ENCODE assay signal across 8 cellular contexts in genomic region chr1:209784276-209785169, GRCh38. TPM values are rescaled to one million over a fixed set of nuclear protein-coding genes. Genes with fewer than 3 reads are reported as not detected.
A peak's percentile ranks its signal among the peaks of the same experiment; 100 is the strongest.
DNase-seq lines count a peak whose midpoint lies in the region; FAIRE-seq and TF ChIP-seq lines count a peak whose summit lies in the region.

Gene C1orf74, minus strand, starts transcription at chr1:209784559. Its CDS starts 925 bp downstream, at chr1:209783634.

- H3K4me3 ChIP-seq in MM.1S (ENCODE audit: low read length) (peak within 1 kb of the TSS; percentile 74), fibroblast of villous mesenchyme (ENCODE audit: low read depth, low read length) (peak within 1 kb of the TSS; percentile 94)

- peak within 1 kb of the TSS; percentile 56 for H3K27ac ChIP-seq in MM.1S (ENCODE audit: low read length)

- H3K9ac ChIP-seq in MM.1S (ENCODE audit: low read length), result peak within 1 kb of the TSS; percentile 84

- FAIRE-seq in G401.6 (lab: Jason Lieb, UNC), result peak; percentile 98

- H3K9me3 ChIP-seq in MM.1S (replicated peaks; ENCODE audit: insufficient read depth, low read length), result no peaks in the 10 kb centered on the region

- H3F3A ChIP-seq in MM.1S (ENCODE audit: insufficient read depth, low read length), result 0 out of 2 replicates have a peak, but pooled peaks cover 6% of the 10 kb centered on the region

- no peak for TF ChIP-seq CTCF in MM.1S (IDR thresholded peaks at IDR 0.05; ENCODE audit: low read length)
- no peak for TF ChIP-seq CTCF in fibroblast of villous mesenchyme (IDR thresholded peaks at IDR 0.05; ENCODE audit: insufficient read depth, low read depth, low read length)
- TF ChIP-seq CTCF in nephron progenitor cell (IDR thresholded peaks at IDR 0.05), result no peak

- peak within 1 kb of the TSS; percentile 91 for H3K4me3 Mint-ChIP-seq in nephron progenitor cell
- H3K4me3 Mint-ChIP-seq in stimulated activated naive CD8-positive, alpha-beta T cell treated with anti-CD3 and anti-CD28 coated beads, Interleukin-15, Interleukin-2, amounts not matched to agents 100 ng/mL and 50 ng/mL, for 24 hours, result peak within 1 kb of the TSS; percentile 91

- H3K9me2 ChIP-seq in MM.1S (replicated peaks; ENCODE audit: insufficient read depth, low read length), result no peaks in the 10 kb centered on the region

- peak within 1 kb of the TSS; percentile 98 for H3K27ac Mint-ChIP-seq in nephron progenitor cell
- H3K27ac Mint-ChIP-seq in stimulated activated naive CD8-positive, alpha-beta T cell treated with anti-CD3 and anti-CD28 coated beads, Interleukin-15, Interleukin-2, amounts not matched to agents 100 ng/mL and 50 ng/mL, for 24 hours, result peak within 1 kb of the TSS; percentile 99

- no peaks in the 10 kb centered on the region for H3K27me3 ChIP-seq in MM.1S (replicated peaks; ENCODE audit: insufficient read depth, low read length)

- peaks cover 15% of the 10 kb centered on the region for H3K9me3 Mint-ChIP-seq in nephron progenitor cell
- H3K9me3 Mint-ChIP-seq in stimulated activated naive CD8-positive, alpha-beta T cell treated with anti-CD3 and anti-CD28 coated beads, Interleukin-15, Interleukin-2, amounts not matched to agents 100 ng/mL and 50 ng/mL, for 24 hours, result peaks cover 6% of the 10 kb centered on the region

- H3K27me3 Mint-ChIP-seq in nephron progenitor cell (ENCODE audit: low read depth, poor library complexity), result peaks cover 58% of the 10 kb centered on the region
- H3K27me3 Mint-ChIP-seq in stimulated activated naive CD8-positive, alpha-beta T cell treated with anti-CD3 and anti-CD28 coated beads, Interleukin-15, Interleukin-2, amounts not matched to agents 100 ng/mL and 50 ng/mL, for 24 hours, result no peaks in the 10 kb centered on the region

- peak within 1 kb of the TSS; percentile 90 for H2AFZ ChIP-seq in MM.1S (ENCODE audit: low read length)

- peaks cover 12% of the 10 kb centered on the region for H3K79me2 ChIP-seq in MM.1S (ENCODE audit: low read length)

- H3K4me2 ChIP-seq in MM.1S (ENCODE audit: low read depth, low read length), result peak within 1 kb of the TSS; percentile 87

- peaks cover 22% of the 10 kb centered on the region for H3K36me3 Mint-ChIP-seq in nephron progenitor cell (ENCODE audit: low read depth)
- peaks cover 35% of the 10 kb centered on the region for H3K36me3 Mint-ChIP-seq in stimulated activated naive CD8-positive, alpha-beta T cell treated with anti-CD3 and anti-CD28 coated beads, Interleukin-15, Interleukin-2, amounts not matched to agents 100 ng/mL and 50 ng/mL, for 24 hours (ENCODE audit: low read depth)

- peaks cover 21% of the 10 kb centered on the region for H3K4me1 Mint-ChIP-seq in nephron progenitor cell
- H3K4me1 Mint-ChIP-seq in stimulated activated naive CD8-positive, alpha-beta T cell treated with anti-CD3 and anti-CD28 coated beads, Interleukin-15, Interleukin-2, amounts not matched to agents 100 ng/mL and 50 ng/mL, for 24 hours (ENCODE audit: low read depth), result peaks cover 49% of the 10 kb centered on the region

- H4K20me1 ChIP-seq in MM.1S (ENCODE audit: insufficient read depth, low read length), result no peaks in the 10 kb centered on the region

- no peaks in the 10 kb centered on the region for H3K36me3 ChIP-seq in MM.1S (replicated peaks; ENCODE audit: insufficient read depth, low read length)

- DNase-seq in HCEC 1CT (peak; percentile 97), MM.1S (peak; percentile 100), SHP77 treated with DMSO at 0.1 percent for 48 hours (lab: John Stamatoyannopoulos, UW) (peak; percentile 97), activated gamma-delta T cell treated with Interleukin-2 at 50 U/mL for 16 hours (peak; percentile 99), fibroblast of villous mesenchyme (ENCODE audit: low read depth) (peak; percentile 97), nephron progenitor cell (peak; percentile 100)

- peaks cover 9% of the 10 kb centered on the region for H3K4me1 ChIP-seq in MM.1S (ENCODE audit: low read length)

RNA-seq across cellular contexts. Expression of gene C1orf74, which starts in this region (rescaled TPM):
- 3.0 and 3.5 TPM in 2 replicates for total RNA-seq in fibroblast of villous mesenchyme

Comparison
In these comparisons a context has a peak if more than half of its experiments do, and no peak if none do; other contexts are left out.
1. Peak in every context shown above with its lines: DNase-seq, H3K4me3 ChIP-seq and H3K27ac ChIP-seq.